12 cellular contexts compared by ENCODE assay signal in the genomic region with DNA sequence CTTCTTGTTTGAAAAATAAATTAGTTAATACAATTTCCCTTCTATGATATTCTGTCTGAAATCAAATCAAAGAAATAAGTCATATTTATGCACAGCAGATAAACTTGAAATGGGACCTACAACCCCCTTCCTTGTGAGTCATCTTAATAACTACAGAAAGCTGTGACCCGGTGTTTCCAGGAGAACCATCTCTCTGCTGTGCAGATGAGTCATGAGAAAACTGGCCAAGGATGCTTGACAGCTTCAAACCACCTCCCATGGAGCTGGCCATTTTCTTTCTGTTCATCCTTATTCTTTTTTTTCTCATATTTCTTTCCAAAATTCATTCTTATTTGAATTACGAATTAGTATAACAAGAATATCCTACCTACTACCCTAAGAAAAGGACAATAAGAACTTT. TPM values are rescaled to one million over a fixed set of nuclear protein-coding genes. Genes with fewer than 3 reads are reported as not detected.
A peak's percentile ranks its signal among the peaks of the same experiment; 100 is the strongest.
DNase-seq lines count a peak whose midpoint lies in the region; ATAC-seq and TF ChIP-seq lines count a peak whose summit lies in the region.
"Had no signal": no experiment of that assay in that cellular context is flagged by ENCODE, and none has a peak within 500 bp of the region (broad histone marks: within the 10 kb centered on the region; RNA-seq: fewer than 3 reads in every experiment).

No MANE protein-coding gene starts in this region.

- H3K27me3 Mint-ChIP-seq in activated CD4-positive, alpha-beta memory T cell treated with anti-CD3 and anti-CD28 coated beads for 36 hours: peaks cover 13% of the 10 kb centered on the region
- H3K27me3 Mint-ChIP-seq in activated CD4-positive, alpha-beta memory T cell treated with anti-CD3 and anti-CD28 coated beads, Interleukin-2, amount 10 ng/mL, durations not matched to agents 7 days and 5 days: peaks cover 17% of the 10 kb centered on the region

- peaks cover 2% of the 10 kb centered on the region for H3K9me3 Mint-ChIP-seq in activated CD4-positive, alpha-beta memory T cell treated with anti-CD3 and anti-CD28 coated beads for 36 hours
- peaks cover 4% of the 10 kb centered on the region for H3K9me3 Mint-ChIP-seq in activated CD4-positive, alpha-beta memory T cell treated with anti-CD3 and anti-CD28 coated beads, Interleukin-2, amount 10 ng/mL, durations not matched to agents 7 days and 5 days
- H3K9me3 Mint-ChIP-seq: effector memory CD8-positive, alpha-beta T cell; naive B cell had no signal

- peaks cover 8% of the 10 kb centered on the region for H3K4me1 Mint-ChIP-seq in activated CD4-positive, alpha-beta memory T cell treated with anti-CD3 and anti-CD28 coated beads for 36 hours (ENCODE audit: low read depth)
- H3K4me1 Mint-ChIP-seq in activated CD4-positive, alpha-beta memory T cell treated with anti-CD3 and anti-CD28 coated beads, Interleukin-2, amount 10 ng/mL, durations not matched to agents 7 days and 5 days: peaks cover 3% of the 10 kb centered on the region

- no peak for TF ChIP-seq CTCF in RWPE2 (IDR thresholded peaks at IDR 0.05; ENCODE audit: poor library complexity, severe bottlenecking)
- TF ChIP-seq CTCF in tibial artery (IDR thresholded peaks at IDR 0.05): no peak

- no peaks in the 10 kb centered on the region for H3K4me1 ChIP-seq in RWPE2 (ENCODE audit: insufficient read depth, poor library complexity, severe bottlenecking)
- no peaks in the 10 kb centered on the region for H3K4me1 ChIP-seq in tibial artery

- no peak overlapping the region for H3K27ac ChIP-seq in RWPE2 (ENCODE audit: poor library complexity, severe bottlenecking)
- no peak overlapping the region for H3K27ac ChIP-seq in tibial artery

- no peak overlapping the region for H3K27ac Mint-ChIP-seq in activated CD4-positive, alpha-beta memory T cell treated with anti-CD3 and anti-CD28 coated beads for 36 hours
- H3K27ac Mint-ChIP-seq in activated CD4-positive, alpha-beta memory T cell treated with anti-CD3 and anti-CD28 coated beads, Interleukin-2, amount 10 ng/mL, durations not matched to agents 7 days and 5 days: no peak overlapping the region
- H3K27ac Mint-ChIP-seq: CD14-positive monocyte; effector memory CD8-positive, alpha-beta T cell had no signal

- POLR2A ChIA-PET in activated CD4-positive, alpha-beta memory T cell treated with anti-CD3 and anti-CD28 coated beads for 36 hours (lab: Charles Lee): interaction anchor here (0.9 kb wide), 1 partner anchor 41 kb away, joined by 3 read pairs; no protein-coding TSS in a partner anchor
- POLR2A ChIA-PET in activated CD4-positive, alpha-beta memory T cell treated with anti-CD3 and anti-CD28 coated beads, Interleukin-2, amount 10 ng/mL, durations not matched to agents 7 days and 5 days (lab: Charles Lee): no interaction called here

- H3K36me3 ChIP-seq in RWPE2 (ENCODE audit: low read depth) (no peaks in the 10 kb centered on the region), tibial artery (no peaks in the 10 kb centered on the region)

- H3K9me3 ChIP-seq in RWPE2 (ENCODE audit: severe bottlenecking) (no peaks in the 10 kb centered on the region), tibial artery (no peaks in the 10 kb centered on the region)

- H3K4me3 ChIP-seq in RWPE2 (ENCODE audit: severe bottlenecking) (no peak overlapping the region), tibial artery (no peak overlapping the region)

- intact Hi-C loops in activated CD4-positive, alpha-beta memory T cell treated with anti-CD3 and anti-CD28 coated beads for 36 hours (cut with micrococcal nuclease): no loop called here
- intact Hi-C loops in tibial artery (cut with DNase I; ENCODE audit: low total_unique reads): no loop called here

- CTCF ChIA-PET in activated CD4-positive, alpha-beta memory T cell treated with anti-CD3 and anti-CD28 coated beads for 36 hours (lab: Charles Lee): no interaction called here
- CTCF ChIA-PET in activated CD4-positive, alpha-beta memory T cell treated with anti-CD3 and anti-CD28 coated beads, Interleukin-2, amount 10 ng/mL, durations not matched to agents 7 days and 5 days (lab: Charles Lee): no interaction called here

- ATAC-seq in RWPE2 (ENCODE audit: low read depth): peak; percentile 87
- ATAC-seq in HG02970 (IDR thresholded peaks at IDR 0.05; ENCODE audit: low FRiP score, unreplicated experiment): no peak
- ATAC-seq in GM18867 (IDR thresholded peaks at IDR 0.05; ENCODE audit: unreplicated experiment): no peak
- ATAC-seq: effector memory CD8-positive, alpha-beta T cell had no signal

- no peaks in the 10 kb centered on the region for H3K36me3 Mint-ChIP-seq in activated CD4-positive, alpha-beta memory T cell treated with anti-CD3 and anti-CD28 coated beads for 36 hours
- no peaks in the 10 kb centered on the region for H3K36me3 Mint-ChIP-seq in activated CD4-positive, alpha-beta memory T cell treated with anti-CD3 and anti-CD28 coated beads, Interleukin-2, amount 10 ng/mL, durations not matched to agents 7 days and 5 days (ENCODE audit: low read depth)
- H3K36me3 Mint-ChIP-seq: CD14-positive monocyte had no signal

- peak; percentile 48 for DNase-seq in activated CD4-positive, alpha-beta memory T cell treated with anti-CD3 and anti-CD28 coated beads for 36 hours
- no peak for DNase-seq in activated CD4-positive, alpha-beta memory T cell treated with anti-CD3 and anti-CD28 coated beads, Interleukin-2, amount 10 ng/mL, durations not matched to agents 7 days and 5 days
- DNase-seq in RWPE2 (ENCODE audit: low spot score) (no peak), fibroblast of peridontal ligament (ENCODE audit: extremely low read depth) (peak; percentile 79), tibial artery (no peak)
- peak; percentile 5 to 20 for DNase-seq in stimulated activated CD8-positive, alpha-beta memory T cell treated with anti-CD3 and anti-CD28 coated beads, Interleukin-7, amount 100 ng/mL, for 4 hours (ENCODE audit: low read depth in 2 of 2)
- DNase-seq: effector memory CD8-positive, alpha-beta T cell; naive B cell; stimulated activated naive CD4-positive, alpha-beta T cell had no signal

- H3K4me3 Mint-ChIP-seq in activated CD4-positive, alpha-beta memory T cell treated with anti-CD3 and anti-CD28 coated beads for 36 hours: no peak overlapping the region
- H3K4me3 Mint-ChIP-seq in activated CD4-positive, alpha-beta memory T cell treated with anti-CD3 and anti-CD28 coated beads, Interleukin-2, amount 10 ng/mL, durations not matched to agents 7 days and 5 days: no peak overlapping the region
- H3K4me3 Mint-ChIP-seq: CD14-positive monocyte; effector memory CD8-positive, alpha-beta T cell; naive B cell had no signal

- H3K27me3 ChIP-seq in RWPE2 (ENCODE audit: insufficient read depth, poor library complexity, severe bottlenecking) (no peaks in the 10 kb centered on the region), tibial artery (no peaks in the 10 kb centered on the region)

RNA-seq across cellular contexts. Expression of a gene that starts 43.4 kb away (rescaled TPM):
- 10 to 100 TPM; 10.5 to 11.9 TPM for total RNA-seq in activated CD4-positive, alpha-beta memory T cell treated with anti-CD3 and anti-CD28 coated beads for 36 hours
- 1 to 10 TPM; 3.0 to 3.2 TPM for total RNA-seq in activated CD4-positive, alpha-beta memory T cell treated with anti-CD3 and anti-CD28 coated beads, Interleukin-2, amount 10 ng/mL, durations not matched to agents 7 days and 5 days

Comparison
In these comparisons a context has a peak if more than half of its experiments do, and no peak if none do; other contexts are left out.
1. DNase-seq: peak in activated CD4-positive, alpha-beta memory T cell treated with anti-CD3 and anti-CD28 coated beads for 36 hours (single experiment), fibroblast of peridontal ligament (single experiment) and stimulated activated CD8-positive, alpha-beta memory T cell treated with anti-CD3 and anti-CD28 coated beads, Interleukin-7, amount 100 ng/mL, for 4 hours (2 of 2); none in activated CD4-positive, alpha-beta memory T cell treated with anti-CD3 and anti-CD28 coated beads, Interleukin-2, amount 10 ng/mL, durations not matched to agents 7 days and 5 days (single experiment), RWPE2 (single experiment) and tibial artery (0 of 2).